Comparison of ENCODE assay signal across 18 cellular contexts in genomic region chr18:3799515-3799914, GRCh38.
DNase-seq lines count a peak whose midpoint lies in the region; ATAC-seq and TF ChIP-seq lines count a peak whose summit lies in the region.
"Had no signal": no experiment of that assay in that cellular context is flagged by ENCODE, and none has a peak within 500 bp of the region (broad histone marks: within the 10 kb centered on the region; RNA-seq: fewer than 3 reads in every experiment).

No MANE protein-coding gene starts in this region.

- H3K36me3 Mint-ChIP-seq in nephron progenitor cell (ENCODE audit: low read depth), result no peaks in the 10 kb centered on the region
- H3K36me3 Mint-ChIP-seq: activated CD8-positive, alpha-beta memory T cell treated with anti-CD3 and anti-CD28 coated beads, Interleukin-2, amount 10 ng/mL, durations not matched to agents 7 days and 5 days; natural killer cell treated with Interleukin-12 subunit alpha and Interleukin-12 subunit beta and Interleukin-15 and Interleukin-18, amount 100 ng/mL, for 72 hours; stimulated activated naive B cell treated with anti-CD40 and anti-IgM and Interleukin-4, amounts not matched to agents 10 μg/mL and 1 μg/mL and 100 μg/mL, for 72 hours had no signal

- peak; percentile 14 for DNase-seq in NCI-H1092 treated with DMSO at 0.1 percent for 48 hours (lab: John Stamatoyannopoulos, UW)
- DNase-seq in NCI-H1092 (lab: John Stamatoyannopoulos, UW), result no peak
- DNase-seq in NCI-H2029 (lab: John Stamatoyannopoulos, UW), result peak; percentile 53
- DNase-seq in dermis blood vessel endothelial cell, result peak; percentile 13
- peak; percentile 15 for DNase-seq in nephron progenitor cell
- DNase-seq in activated T-cell treated with anti-CD3 and anti-CD28 coated beads, Interleukin-2, amount 50 U/mL, for 1 hour, result no peak
- DNase-seq: 8988T; activated CD8-positive, alpha-beta memory T cell treated with anti-CD3 and anti-CD28 coated beads, Interleukin-2, amount 10 ng/mL, durations not matched to agents 7 days and 5 days; activated gamma-delta T cell treated with Interleukin-2 at 50 U/mL for 16 hours; DMS153; psoas muscle; SHP77 treated with DMSO at 0.1 percent for 48 hours; stimulated activated naive B cell treated with anti-CD40 and anti-IgM and Interleukin-4, amounts not matched to agents 10 μg/mL and 1 μg/mL and 100 μg/mL, for 72 hours; upper lobe of left lung had no signal

- peak overlapping the region; percentile 41 for H3K4me3 Mint-ChIP-seq in nephron progenitor cell
- H3K4me3 Mint-ChIP-seq: activated CD8-positive, alpha-beta memory T cell treated with anti-CD3 and anti-CD28 coated beads, Interleukin-2, amount 10 ng/mL, durations not matched to agents 7 days and 5 days; natural killer cell treated with Interleukin-12 subunit alpha and Interleukin-12 subunit beta and Interleukin-15 and Interleukin-18, amount 100 ng/mL, for 72 hours; stimulated activated naive B cell treated with anti-CD40 and anti-IgM and Interleukin-4, amounts not matched to agents 10 μg/mL and 1 μg/mL and 100 μg/mL, for 72 hours; T-helper 1 cell treated with Interleukin-12 subunit alpha and Interleukin-12 subunit beta and Interleukin-4 antibody, amounts not matched to agents 30 μg/mL and 1 μg/mL, for 36 hours had no signal

- H3K9me3 Mint-ChIP-seq in nephron progenitor cell, result no peaks in the 10 kb centered on the region
- H3K9me3 Mint-ChIP-seq: natural killer cell treated with Interleukin-12 subunit alpha and Interleukin-12 subunit beta and Interleukin-15 and Interleukin-18, amount 100 ng/mL, for 72 hours; stimulated activated naive B cell treated with anti-CD40 and anti-IgM and Interleukin-4, amounts not matched to agents 10 μg/mL and 1 μg/mL and 100 μg/mL, for 72 hours; T-helper 1 cell treated with Interleukin-12 subunit alpha and Interleukin-12 subunit beta and Interleukin-4 antibody, amounts not matched to agents 30 μg/mL and 1 μg/mL, for 36 hours had no signal

- peaks cover 33% of the 10 kb centered on the region for H3K4me1 Mint-ChIP-seq in nephron progenitor cell
- H3K4me1 Mint-ChIP-seq: activated CD8-positive, alpha-beta memory T cell treated with anti-CD3 and anti-CD28 coated beads, Interleukin-2, amount 10 ng/mL, durations not matched to agents 7 days and 5 days; stimulated activated naive B cell treated with anti-CD40 and anti-IgM and Interleukin-4, amounts not matched to agents 10 μg/mL and 1 μg/mL and 100 μg/mL, for 72 hours had no signal

- no peaks in the 10 kb centered on the region for H3K27me3 Mint-ChIP-seq in nephron progenitor cell (ENCODE audit: low read depth, poor library complexity)

- no peak for ATAC-seq in GM18517 (IDR thresholded peaks at IDR 0.05; ENCODE audit: unreplicated experiment)
- no peak for ATAC-seq in GM19397 (IDR thresholded peaks at IDR 0.05; ENCODE audit: unreplicated experiment)
- ATAC-seq: activated CD8-positive, alpha-beta memory T cell treated with anti-CD3 and anti-CD28 coated beads, Interleukin-2, amount 10 ng/mL, durations not matched to agents 7 days and 5 days; natural killer cell treated with Interleukin-12 subunit alpha and Interleukin-12 subunit beta and Interleukin-15 and Interleukin-18, amount 100 ng/mL, for 72 hours; psoas muscle; stimulated activated naive B cell treated with anti-CD40 and anti-IgM and Interleukin-4, amounts not matched to agents 10 μg/mL and 1 μg/mL and 100 μg/mL, for 72 hours had no signal

- H3K27ac Mint-ChIP-seq in nephron progenitor cell, result peak overlapping the region; percentile 77
- H3K27ac Mint-ChIP-seq: activated CD8-positive, alpha-beta memory T cell treated with anti-CD3 and anti-CD28 coated beads, Interleukin-2, amount 10 ng/mL, durations not matched to agents 7 days and 5 days; natural killer cell treated with Interleukin-12 subunit alpha and Interleukin-12 subunit beta and Interleukin-15 and Interleukin-18, amount 100 ng/mL, for 72 hours; stimulated activated naive B cell treated with anti-CD40 and anti-IgM and Interleukin-4, amounts not matched to agents 10 μg/mL and 1 μg/mL and 100 μg/mL, for 72 hours; T-helper 1 cell treated with Interleukin-12 subunit alpha and Interleukin-12 subunit beta and Interleukin-4 antibody, amounts not matched to agents 30 μg/mL and 1 μg/mL, for 36 hours had no signal

- no peak for TF ChIP-seq CTCF in nephron progenitor cell (IDR thresholded peaks at IDR 0.05)

Comparison
In these comparisons a context has a peak if more than half of its experiments do, and no peak if none do; other contexts are left out.
1. DNase-seq: peak in NCI-H1092 treated with DMSO at 0.1 percent for 48 hours (single experiment), NCI-H2029 (single experiment), dermis blood vessel endothelial cell (single experiment) and nephron progenitor cell (single experiment); none in NCI-H1092 (single experiment) and activated T-cell treated with anti-CD3 and anti-CD28 coated beads, Interleukin-2, amount 50 U/mL, for 1 hour (single experiment).